In genomic region chr1:114779722-114780121, GRCh38 we compare ENCODE assay signal across 8 cellular contexts. TPM values are rescaled to one million over a fixed set of nuclear protein-coding genes. Genes with fewer than 3 reads are reported as not detected.
DNase-seq lines count a peak whose midpoint lies in the region; ATAC-seq and TF ChIP-seq lines count a peak whose summit lies in the region.

No MANE protein-coding gene starts in this region.

- peaks cover 29% of the 10 kb centered on the region for H3K79me2 ChIP-seq in PC-3 (ENCODE audit: low read length)

- DNase-seq in CD4-positive, alpha-beta memory T cell = no peak
- no peak for DNase-seq in PC-3
- no peak for DNase-seq in endothelial cell (ENCODE audit: low spot score)
- no peak for DNase-seq in NCI-H2227 treated with DMSO at 0.1 percent for 48 hours (lab: John Stamatoyannopoulos, UW)

- no TSS peak for BruUV-seq in PC-3 (replicated peaks; lab: Mats Ljungman, UMichigan)

- POLR2A ChIA-PET in CD4-positive, alpha-beta memory T cell (lab: Charles Lee; ENCODE audit: partially characterized antibody) = interaction anchor here (0.6 to 3.0 kb wide), 6 partner anchors 11 to 268 kb away, joined by 3 to 45 read pairs (median 4); partner anchors contain the start of genes BCAS2, CSDE1 and TRIM33
- POLR2A ChIA-PET in PC-3 (lab: Charles Lee; ENCODE audit: unreplicated experiment) = no interaction called here

- H3K36me3 Mint-ChIP-seq in CD4-positive, alpha-beta memory T cell = peaks cover 26 to 46% of the 10 kb centered on the region in 2 donors
- H3K36me3 Mint-ChIP-seq in endothelial cell (ENCODE audit: low read depth, unreplicated experiment) = peaks cover 10% of the 10 kb centered on the region

- peak overlapping the region; percentile 83 for H3K4me2 ChIP-seq in PC-3 (ENCODE audit: low read length)

- H3K27me3 Mint-ChIP-seq in CD4-positive, alpha-beta memory T cell = no peaks in the 10 kb centered on the region
- H3K27me3 Mint-ChIP-seq in endothelial cell (ENCODE audit: unreplicated experiment) = peaks cover 4% of the 10 kb centered on the region

- peaks cover 14 to 36% (median 26%) of the 10 kb centered on the region in 4 donors for H3K4me1 Mint-ChIP-seq in CD4-positive, alpha-beta memory T cell
- peaks cover 11% of the 10 kb centered on the region for H3K4me1 Mint-ChIP-seq in endothelial cell (ENCODE audit: unreplicated experiment)

- H3K27ac ChIP-seq in CD4-positive, alpha-beta memory T cell (ENCODE audit: low read depth, low read length) = peak overlapping the region; percentile 97
- H3K27ac ChIP-seq in PC-3 (ENCODE audit: low read length) (peak overlapping the region; percentile 60), neutrophil (peak overlapping the region; percentile 85)

- H3K9me3 ChIP-seq in CD4-positive, alpha-beta memory T cell (ENCODE audit: control insufficient read depth in 1 of 2, low read length in 2 of 2) = no peaks in the 10 kb centered on the region
- H3K9me3 ChIP-seq in PC-3 (ENCODE audit: low read length) (no peaks in the 10 kb centered on the region), neutrophil (no peaks in the 10 kb centered on the region)

- H3K27ac Mint-ChIP-seq in CD4-positive, alpha-beta memory T cell = peak overlapping the region; percentile 93 to 100 (median 100)
- H3K27ac Mint-ChIP-seq in endothelial cell (ENCODE audit: unreplicated experiment) = peak overlapping the region; percentile 95

- TF ChIP-seq CTCF in PC-3 (conservative IDR thresholded peaks at IDR 0.05; ENCODE audit: low read depth, low read length) (no peak), endothelial cell (IDR thresholded peaks at IDR 0.05; ENCODE audit: unreplicated experiment) (no peak), neutrophil (IDR thresholded peaks at IDR 0.05) (no peak)

- peaks cover 0 to 3% (median 0%) of the 10 kb centered on the region in 8 donors for H3K9me3 Mint-ChIP-seq in CD4-positive, alpha-beta memory T cell
- no peaks in the 10 kb centered on the region for H3K9me3 Mint-ChIP-seq in endothelial cell (ENCODE audit: unreplicated experiment)

- H3F3A ChIP-seq in PC-3 (ENCODE audit: low read length, unreplicated experiment) = no peaks in the 10 kb centered on the region

- CTCF ChIA-PET in CD4-positive, alpha-beta memory T cell (lab: Charles Lee; ENCODE audit: partially characterized antibody) = interaction anchor here (1.1 kb wide), 1 partner anchor 199 kb away, joined by 3 read pairs; the partner anchor contains the start of gene BCAS2
- CTCF ChIA-PET in PC-3 (lab: Charles Lee) = no interaction called here

- H2AFZ ChIP-seq in PC-3 (ENCODE audit: low read length) = peak overlapping the region; percentile 92; the same call in 1 of the 2 replicates

- intact Hi-C loops in CD4-positive, alpha-beta memory T cell (cut with micrococcal nuclease) = loop anchor here (1.0 kb wide), 4 partner anchors 22 to 284 kb away; partner anchors contain the start of genes BCAS2, CSDE1 and NRAS
- intact Hi-C loops in PC-3 (cut with micrococcal nuclease) = loop anchor here (2.0 kb wide), 1 partner anchor 23 kb away; the partner anchor contains the start of gene CSDE1

- peak overlapping the region; percentile 85 for H3K9ac ChIP-seq in PC-3 (ENCODE audit: low read length)

- H3K36me3 ChIP-seq in CD4-positive, alpha-beta memory T cell (ENCODE audit: insufficient read depth, low read length) = peaks cover 3% of the 10 kb centered on the region
- peaks cover 22% of the 10 kb centered on the region for H3K36me3 ChIP-seq in PC-3 (ENCODE audit: low read depth, low read length)
- peaks cover 25% of the 10 kb centered on the region for H3K36me3 ChIP-seq in neutrophil

- peak overlapping the region; percentile 95 to 100 (median 100) for H3K4me3 Mint-ChIP-seq in CD4-positive, alpha-beta memory T cell
- peak overlapping the region; percentile 99 for H3K4me3 Mint-ChIP-seq in endothelial cell (ENCODE audit: unreplicated experiment)

- no peaks in the 10 kb centered on the region for H4K20me1 ChIP-seq in PC-3 (ENCODE audit: low read length)

- H3K4me3 ChIP-seq in CD4-positive, alpha-beta memory T cell (ENCODE audit: low read length in 2 of 2) = peak overlapping the region; percentile 77 to 83
- H3K4me3 ChIP-seq in PC-3 (ENCODE audit: low read length) = peak overlapping the region; percentile 87
- peak overlapping the region; percentile 84 to 85 for H3K4me3 ChIP-seq in neutrophil (ENCODE audit: low read depth in 1 of 2, low read length in 1 of 2)

- no peak for ATAC-seq in PC-3
- no peak for ATAC-seq in GM19397 (IDR thresholded peaks at IDR 0.05; ENCODE audit: unreplicated experiment)
- no peak for ATAC-seq in HG03439 (IDR thresholded peaks at IDR 0.05; ENCODE audit: unreplicated experiment)
- no peak for ATAC-seq in HG03521 (IDR thresholded peaks at IDR 0.05; ENCODE audit: unreplicated experiment)

- no peaks in the 10 kb centered on the region for H3K27me3 ChIP-seq in CD4-positive, alpha-beta memory T cell (ENCODE audit: insufficient read depth, low read length)
- H3K27me3 ChIP-seq in PC-3 (ENCODE audit: low read length) = no peaks in the 10 kb centered on the region
- H3K27me3 ChIP-seq in neutrophil = peaks cover 33% of the 10 kb centered on the region

- no peaks in the 10 kb centered on the region for H3K9me2 ChIP-seq in PC-3 (replicated peaks; ENCODE audit: low read length)

- peaks cover 18% of the 10 kb centered on the region for H3K4me1 ChIP-seq in CD4-positive, alpha-beta memory T cell (ENCODE audit: insufficient read depth, low read length)
- H3K4me1 ChIP-seq in PC-3 (ENCODE audit: insufficient read depth, low read length) = 0 out of 2 replicates have a peak, but pooled peaks cover 4% of the 10 kb centered on the region
- H3K4me1 ChIP-seq in neutrophil (ENCODE audit: control insufficient read depth in 1 of 2, insufficient read depth in 1 of 2, low read depth in 1 of 2, low read length in 1 of 2) = peaks cover 12 to 14% of the 10 kb centered on the region in 2 experiments

RNA-seq across cellular contexts. Expression of gene SIKE1, which starts 0.8 kb away (rescaled TPM):
- total RNA-seq in CD4-positive, alpha-beta memory T cell = 10 to 100 TPM; 66.6 to 67.1 TPM
- polyA plus RNA-seq in CD4-positive, alpha-beta memory T cell = 10 to 100 TPM; 35.4 to 36.8 TPM
- 104 and 136 TPM in 2 replicates for total RNA-seq in PC-3 (2014; rRNA removed)
- total RNA-seq in endothelial cell (ENCODE audit: unreplicated experiment) = 49.1 TPM

RNA-seq across cellular contexts. Expression of gene CSDE1, which starts 21.9 kb away (rescaled TPM):
- total RNA-seq in CD4-positive, alpha-beta memory T cell = 100 to 1,000 TPM; 530 to 559 TPM
- polyA plus RNA-seq in CD4-positive, alpha-beta memory T cell = 100 to 1,000 TPM; 391 to 444 TPM
- total RNA-seq in PC-3 (2014; rRNA removed) (380 and 480 TPM in 2 replicates), endothelial cell (ENCODE audit: unreplicated experiment) (538 TPM)
